ENCODE assay signal across 1 cellular context in genomic region chr10:131889755-131890154, GRCh38.
TF ChIP-seq lines count a peak whose summit lies in the region.

No MANE protein-coding gene starts in this region.

TF ChIP-seq in HepG2, 621 proteins besides CTCF, POLR2A, EP300 and RAD21 (continued from another document):
- TF ChIP-seq, protein P1, sequence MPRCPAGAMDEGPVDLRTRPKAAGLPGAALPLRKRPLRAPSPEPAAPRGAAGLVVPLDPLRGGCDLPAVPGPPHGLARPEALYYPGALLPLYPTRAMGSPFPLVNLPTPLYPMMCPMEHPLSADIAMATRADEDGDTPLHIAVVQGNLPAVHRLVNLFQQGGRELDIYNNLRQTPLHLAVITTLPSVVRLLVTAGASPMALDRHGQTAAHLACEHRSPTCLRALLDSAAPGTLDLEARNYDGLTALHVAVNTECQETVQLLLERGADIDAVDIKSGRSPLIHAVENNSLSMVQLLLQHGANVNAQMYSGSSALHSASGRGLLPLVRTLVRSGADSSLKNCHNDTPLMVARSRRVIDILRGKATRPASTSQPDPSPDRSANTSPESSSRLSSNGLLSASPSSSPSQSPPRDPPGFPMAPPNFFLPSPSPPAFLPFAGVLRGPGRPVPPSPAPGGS (CRISPR knock-in tag; IDR thresholded peaks at IDR 0.05): no peak
- TF ChIP-seq, protein P2, sequence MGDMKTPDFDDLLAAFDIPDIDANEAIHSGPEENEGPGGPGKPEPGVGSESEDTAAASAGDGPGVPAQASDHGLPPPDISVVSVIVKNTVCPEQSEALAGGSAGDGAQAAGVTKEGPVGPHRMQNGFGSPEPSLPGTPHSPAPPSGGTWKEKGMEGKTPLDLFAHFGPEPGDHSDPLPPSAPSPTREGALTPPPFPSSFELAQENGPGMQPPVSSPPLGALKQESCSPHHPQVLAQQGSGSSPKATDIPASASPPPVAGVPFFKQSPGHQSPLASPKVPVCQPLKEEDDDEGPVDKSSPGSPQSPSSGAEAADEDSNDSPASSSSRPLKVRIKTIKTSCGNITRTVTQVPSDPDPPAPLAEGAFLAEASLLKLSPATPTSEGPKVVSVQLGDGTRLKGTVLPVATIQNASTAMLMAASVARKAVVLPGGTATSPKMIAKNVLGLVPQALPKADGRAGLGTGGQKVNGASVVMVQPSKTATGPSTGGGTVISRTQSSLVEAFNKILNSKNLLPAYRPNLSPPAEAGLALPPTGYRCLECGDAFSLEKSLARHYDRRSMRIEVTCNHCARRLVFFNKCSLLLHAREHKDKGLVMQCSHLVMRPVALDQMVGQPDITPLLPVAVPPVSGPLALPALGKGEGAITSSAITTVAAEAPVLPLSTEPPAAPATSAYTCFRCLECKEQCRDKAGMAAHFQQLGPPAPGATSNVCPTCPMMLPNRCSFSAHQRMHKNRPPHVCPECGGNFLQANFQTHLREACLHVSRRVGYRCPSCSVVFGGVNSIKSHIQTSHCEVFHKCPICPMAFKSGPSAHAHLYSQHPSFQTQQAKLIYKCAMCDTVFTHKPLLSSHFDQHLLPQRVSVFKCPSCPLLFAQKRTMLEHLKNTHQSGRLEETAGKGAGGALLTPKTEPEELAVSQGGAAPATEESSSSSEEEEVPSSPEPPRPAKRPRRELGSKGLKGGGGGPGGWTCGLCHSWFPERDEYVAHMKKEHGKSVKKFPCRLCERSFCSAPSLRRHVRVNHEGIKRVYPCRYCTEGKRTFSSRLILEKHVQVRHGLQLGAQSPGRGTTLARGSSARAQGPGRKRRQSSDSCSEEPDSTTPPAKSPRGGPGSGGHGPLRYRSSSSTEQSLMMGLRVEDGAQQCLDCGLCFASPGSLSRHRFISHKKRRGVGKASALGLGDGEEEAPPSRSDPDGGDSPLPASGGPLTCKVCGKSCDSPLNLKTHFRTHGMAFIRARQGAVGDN (CRISPR knock-in tag; IDR thresholded peaks at IDR 0.05): peak; percentile 32
- TF ChIP-seq ZNF619 (CRISPR knock-in tag; IDR thresholded peaks at IDR 0.05) (peak; percentile 21; the same call in 1 of the 2 replicates), HNF4A (CRISPR knock-in tag; IDR thresholded peaks at IDR 0.05) (peak; percentile 54), ZFX (CRISPR knock-in tag; IDR thresholded peaks at IDR 0.05; ENCODE audit: low read depth) (peak; percentile 32; the same call in 1 of the 2 replicates)
